Comparison of ENCODE assay signal across 1 cellular context in genomic region chr5:74669824-74670223, GRCh38.
TF ChIP-seq lines count a peak whose summit lies in the region.

No MANE protein-coding gene starts in this region.

TF ChIP-seq in HepG2, 621 proteins besides CTCF, POLR2A, EP300 and RAD21:
- TF ChIP-seq ZNF616 (CRISPR knock-in tag; IDR thresholded peaks at IDR 0.05; ENCODE audit: low read depth) (no peak), SNAPC5 (CRISPR knock-in tag; IDR thresholded peaks at IDR 0.05; ENCODE audit: borderline replicate concordance) (no peak)
